2 cellular contexts compared by ENCODE assay signal in the genomic region with DNA sequence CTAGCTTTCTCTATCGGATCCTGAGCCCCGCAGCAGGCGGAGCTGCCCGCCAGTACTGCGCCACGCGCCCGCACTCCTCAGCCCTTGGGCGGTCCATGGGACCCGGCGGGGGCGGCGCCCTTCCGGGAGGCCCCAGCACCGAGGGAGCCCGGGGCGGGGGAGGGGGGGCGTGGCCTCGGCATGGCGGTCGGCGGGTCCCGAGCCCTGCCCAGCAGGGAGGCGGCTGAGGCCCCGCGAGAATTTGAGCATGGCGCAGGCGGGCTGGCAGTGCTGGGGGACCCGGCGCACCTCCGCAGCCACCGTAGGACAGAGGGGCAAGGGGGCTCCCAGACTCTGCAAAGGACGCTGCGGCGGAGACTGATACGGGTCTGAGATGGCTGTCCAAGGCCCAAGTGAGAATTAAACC.
TF ChIP-seq lines count a peak whose summit lies in the region.

No MANE protein-coding gene starts in this region.

TF ChIP-seq in HepG2, 621 proteins besides CTCF, POLR2A, EP300 and RAD21 (continues in another document):
- TF ChIP-seq ZNF775 (CRISPR knock-in tag; IDR thresholded peaks at IDR 0.05; ENCODE audit: borderline replicate concordance) (no peak), ZNF160 (CRISPR knock-in tag; IDR thresholded peaks at IDR 0.05) (no peak), ZBED4 (CRISPR knock-in tag; IDR thresholded peaks at IDR 0.05; ENCODE audit: borderline replicate concordance) (no peak), NFKB2 (CRISPR knock-in tag; IDR thresholded peaks at IDR 0.05; ENCODE audit: borderline replicate concordance) (no peak), ZNF674 (CRISPR knock-in tag; IDR thresholded peaks at IDR 0.05; ENCODE audit: low read depth) (no peak), ZBTB10 (CRISPR knock-in tag; IDR thresholded peaks at IDR 0.05; ENCODE audit: borderline replicate concordance) (no peak), PAXIP1 (CRISPR knock-in tag; conservative IDR thresholded peaks at IDR 0.05) (no peak), FOXC1 (CRISPR knock-in tag; IDR thresholded peaks at IDR 0.05; ENCODE audit: borderline replicate concordance) (no peak), ZNF451 (CRISPR knock-in tag; IDR thresholded peaks at IDR 0.05) (no peak), ZNF879 (CRISPR knock-in tag; IDR thresholded peaks at IDR 0.05) (no peak), ZNF724P (CRISPR knock-in tag; IDR thresholded peaks at IDR 0.05; ENCODE audit: borderline replicate concordance) (no peak)
- TF ChIP-seq, protein P1, sequence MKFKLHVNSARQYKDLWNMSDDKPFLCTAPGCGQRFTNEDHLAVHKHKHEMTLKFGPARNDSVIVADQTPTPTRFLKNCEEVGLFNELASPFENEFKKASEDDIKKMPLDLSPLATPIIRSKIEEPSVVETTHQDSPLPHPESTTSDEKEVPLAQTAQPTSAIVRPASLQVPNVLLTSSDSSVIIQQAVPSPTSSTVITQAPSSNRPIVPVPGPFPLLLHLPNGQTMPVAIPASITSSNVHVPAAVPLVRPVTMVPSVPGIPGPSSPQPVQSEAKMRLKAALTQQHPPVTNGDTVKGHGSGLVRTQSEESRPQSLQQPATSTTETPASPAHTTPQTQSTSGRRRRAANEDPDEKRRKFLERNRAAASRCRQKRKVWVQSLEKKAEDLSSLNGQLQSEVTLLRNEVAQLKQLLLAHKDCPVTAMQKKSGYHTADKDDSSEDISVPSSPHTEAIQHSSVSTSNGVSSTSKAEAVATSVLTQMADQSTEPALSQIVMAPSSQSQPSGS (CRISPR knock-in tag; IDR thresholded peaks at IDR 0.05), result no peak

TF ChIP-seq in WTC11, 78 proteins besides CTCF, POLR2A, EP300 and RAD21:
- TF ChIP-seq ZBTB21 (CRISPR knock-in tag; IDR thresholded peaks at IDR 0.05; ENCODE audit: borderline replicate concordance), result no peak
- TF ChIP-seq IRF2 (CRISPR knock-in tag; IDR thresholded peaks at IDR 0.05; ENCODE audit: borderline replicate concordance, low read depth), result no peak
- TF ChIP-seq E2F1 (CRISPR knock-in tag; IDR thresholded peaks at IDR 0.05), result no peak
- TF ChIP-seq RELA (CRISPR knock-in tag; IDR thresholded peaks at IDR 0.05; ENCODE audit: borderline replicate concordance), result peak; percentile 41; the same call in 1 of the 2 replicates
- no peak for TF ChIP-seq ZNF512 (CRISPR knock-in tag; IDR thresholded peaks at IDR 0.05; ENCODE audit: borderline replicate concordance)
- no peak for TF ChIP-seq MXD4 (CRISPR knock-in tag; IDR thresholded peaks at IDR 0.05; ENCODE audit: borderline replicate concordance)
- TF ChIP-seq USF1 (CRISPR knock-in tag; IDR thresholded peaks at IDR 0.05), result no peak
